20 cellular contexts compared by ENCODE assay signal in the genomic region with DNA sequence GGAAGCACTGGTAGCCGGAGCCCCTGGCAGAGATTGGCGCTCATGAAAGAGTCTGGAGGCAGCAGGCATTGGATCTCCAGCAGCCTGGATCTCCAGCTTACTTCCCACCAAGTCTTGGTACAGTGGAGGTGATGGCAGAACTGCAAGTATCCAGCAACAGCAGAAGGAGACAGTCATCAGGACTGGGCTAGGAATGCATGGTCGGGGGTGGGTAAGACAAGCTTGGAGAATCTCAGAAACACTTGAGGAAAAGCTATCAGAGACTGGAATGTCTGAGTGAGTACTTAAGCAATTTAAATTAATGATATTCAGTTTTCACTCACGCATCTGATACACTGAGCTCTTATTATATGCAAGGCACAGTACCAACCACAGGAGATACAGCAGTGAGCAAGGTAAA. TPM values are rescaled to one million over a fixed set of nuclear protein-coding genes. Genes with fewer than 3 reads are reported as not detected.
DNase-seq lines count a peak whose midpoint lies in the region; ATAC-seq, FAIRE-seq and TF ChIP-seq lines count a peak whose summit lies in the region.
"Had no signal": no experiment of that assay in that cellular context is flagged by ENCODE, and none has a peak within 500 bp of the region (broad histone marks: within the 10 kb centered on the region; RNA-seq: fewer than 3 reads in every experiment).

No MANE protein-coding gene starts in this region.

- no peak overlapping the region for H3K23ac ChIP-seq in mesendoderm (ENCODE audit: low read length)

- H3K36me3 Mint-ChIP-seq in natural killer cell = no peaks in the 10 kb centered on the region
- peaks cover 6% of the 10 kb centered on the region for H3K36me3 Mint-ChIP-seq in natural killer cell treated with Interleukin-12 subunit alpha and Interleukin-12 subunit beta and Interleukin-15 and Interleukin-18, amount 100 ng/mL, for 72 hours
- H3K36me3 Mint-ChIP-seq in astrocyte (ENCODE audit: low read depth, unreplicated experiment) = peaks cover 2% of the 10 kb centered on the region

- no peak for ATAC-seq in natural killer cell
- ATAC-seq in natural killer cell treated with Interleukin-12 subunit alpha and Interleukin-12 subunit beta and Interleukin-15 and Interleukin-18, amount 100 ng/mL, for 72 hours = no peak

- TF ChIP-seq CTCF in natural killer cell (IDR thresholded peaks at IDR 0.05) = no peak
- no peak for TF ChIP-seq CTCF in astrocyte (IDR thresholded peaks at IDR 0.05; ENCODE audit: insufficient read depth, low read depth, low read length)

- H3K4me2 ChIP-seq in astrocyte (ENCODE audit: low read length) (no peak overlapping the region), mesendoderm (ENCODE audit: low read length) (no peak overlapping the region)

- no peaks in the 10 kb centered on the region for H3K79me1 ChIP-seq in mesendoderm (ENCODE audit: low read length)

- no peak overlapping the region for H2AFZ ChIP-seq in astrocyte (ENCODE audit: low read depth, low read length)

- H3K27ac ChIP-seq in astrocyte (ENCODE audit: low read depth, low read length) (no peak overlapping the region), mesendoderm (ENCODE audit: low read depth, low read length) (no peak overlapping the region)

- H3K4me1 ChIP-seq in astrocyte (ENCODE audit: insufficient read depth, low read length) = peaks cover 2% of the 10 kb centered on the region
- H3K4me1 ChIP-seq in mesendoderm (ENCODE audit: control insufficient read depth, low read depth, low read length) = no peaks in the 10 kb centered on the region

- no peak overlapping the region for H3K18ac ChIP-seq in mesendoderm (ENCODE audit: low read length)

- no peak overlapping the region for H2BK120ac ChIP-seq in mesendoderm (ENCODE audit: low read depth, low read length)

- H2BK5ac ChIP-seq in mesendoderm (ENCODE audit: low read length) = no peak overlapping the region

- no peaks in the 10 kb centered on the region for H3K9me3 ChIP-seq in astrocyte (ENCODE audit: insufficient read depth, low read depth, low read length)

- no peaks in the 10 kb centered on the region for H3K27me3 ChIP-seq in astrocyte (ENCODE audit: insufficient read depth, low read length)
- H3K27me3 ChIP-seq in mesendoderm (ENCODE audit: insufficient read depth, low read length, poor library complexity) = no peaks in the 10 kb centered on the region

- H4K8ac ChIP-seq in mesendoderm (ENCODE audit: low read depth, low read length) = no peak overlapping the region

- no CpG with 5 or more reads among the region's 4 CpGs for WGBS in mesendoderm (ENCODE audit: extremely low coverage, insufficient coverage, low lambda C conversion rate)

- H3K27me3 Mint-ChIP-seq in natural killer cell (ENCODE audit: low read depth in 2 of 2) = no peaks in the 10 kb centered on the region
- no peaks in the 10 kb centered on the region for H3K27me3 Mint-ChIP-seq in natural killer cell treated with Interleukin-12 subunit alpha and Interleukin-12 subunit beta and Interleukin-15 and Interleukin-18, amount 100 ng/mL, for 72 hours
- no peaks in the 10 kb centered on the region for H3K27me3 Mint-ChIP-seq in astrocyte (ENCODE audit: low read depth, unreplicated experiment)

- H3K9ac ChIP-seq in astrocyte (ENCODE audit: low read length) (no peak overlapping the region), mesendoderm (ENCODE audit: low read length) (no peak overlapping the region)

- H3K27ac Mint-ChIP-seq in natural killer cell (peak overlapping the region; percentile 21 to 59), astrocyte (ENCODE audit: unreplicated experiment) (peak overlapping the region; percentile 12)
- H3K27ac Mint-ChIP-seq in natural killer cell treated with Interleukin-12 subunit alpha and Interleukin-12 subunit beta and Interleukin-15 and Interleukin-18, amount 100 ng/mL, for 72 hours = no peak overlapping the region
- H3K27ac Mint-ChIP-seq: H9 had no signal

- H3K4me1 Mint-ChIP-seq in natural killer cell (peaks cover 23 to 36% of the 10 kb centered on the region in 2 donors), astrocyte (ENCODE audit: low read depth, unreplicated experiment) (peaks cover 19% of the 10 kb centered on the region)
- H3K4me1 Mint-ChIP-seq in natural killer cell treated with Interleukin-12 subunit alpha and Interleukin-12 subunit beta and Interleukin-15 and Interleukin-18, amount 100 ng/mL, for 72 hours (ENCODE audit: low read depth in 2 of 2) = peaks cover 9 to 20% of the 10 kb centered on the region in 2 donors

- DNase-seq in natural killer cell (no peak), astrocyte (ENCODE audit: low read depth) (peak; percentile 46), mesendoderm (peak; percentile 61), cortex of kidney (lab: John Stamatoyannopoulos, UW) (no peak), KG1 (lab: John Stamatoyannopoulos, UW) (no peak)
- DNase-seq in natural killer cell treated with Interleukin-12 subunit alpha and Interleukin-12 subunit beta and Interleukin-15 and Interleukin-18, amount 100 ng/mL, for 72 hours (ENCODE audit: low spot score) = no peak
- DNase-seq in stimulated activated CD4-positive, alpha-beta T cell treated with anti-CD3 and anti-CD28 coated beads, Interleukin-4, amount 100 ng/mL, for 24 hours = no peak
- DNase-seq: C1 segment of cervical spinal cord, COR-L47, DMS 273 treated with DMSO at 0.1 percent for 48 hours, DND-41, H9, NCI-H1417, NCI-H187, NCI-H345, NCI-H524 treated with DMSO at 0.1 percent for 48 hours, SHP77 had no signal

- H3K36me3 ChIP-seq in astrocyte (ENCODE audit: insufficient read depth, low read length) (no peaks in the 10 kb centered on the region), mesendoderm (ENCODE audit: control insufficient read depth, insufficient read depth, low read length) (no peaks in the 10 kb centered on the region)

- no peak overlapping the region for H4K5ac ChIP-seq in mesendoderm (ENCODE audit: low read length)

- no peak overlapping the region for H3K4ac ChIP-seq in mesendoderm (ENCODE audit: low read depth, low read length)

- H2AK5ac ChIP-seq in mesendoderm (ENCODE audit: low read length) = no peak overlapping the region

- no peak overlapping the region for H3K56ac ChIP-seq in mesendoderm (ENCODE audit: low read length)

- H3K9me3 Mint-ChIP-seq in natural killer cell = no peaks in the 10 kb centered on the region
- H3K9me3 Mint-ChIP-seq in natural killer cell treated with Interleukin-12 subunit alpha and Interleukin-12 subunit beta and Interleukin-15 and Interleukin-18, amount 100 ng/mL, for 72 hours = no peaks in the 10 kb centered on the region
- H3K9me3 Mint-ChIP-seq in astrocyte (ENCODE audit: unreplicated experiment) = no peaks in the 10 kb centered on the region
- H3K9me3 Mint-ChIP-seq: H9 had no signal

- intact Hi-C loops in natural killer cell (cut with micrococcal nuclease) = no loop called here

- no peak overlapping the region for H2BK15ac ChIP-seq in mesendoderm (replicated peaks; ENCODE audit: low read depth)

- H3K4me3 Mint-ChIP-seq in natural killer cell (no peak overlapping the region), astrocyte (ENCODE audit: unreplicated experiment) (no peak overlapping the region)
- H3K4me3 Mint-ChIP-seq in natural killer cell treated with Interleukin-12 subunit alpha and Interleukin-12 subunit beta and Interleukin-15 and Interleukin-18, amount 100 ng/mL, for 72 hours = no peak overlapping the region
- H3K4me3 Mint-ChIP-seq: H9 had no signal

- H3K4me3 ChIP-seq in astrocyte (ENCODE audit: insufficient read depth, low read depth, low read length) = no peak overlapping the region
- no peak overlapping the region for H3K4me3 ChIP-seq in mesendoderm (ENCODE audit: low read length)

- no peak for FAIRE-seq in astrocyte (lab: Jason Lieb, UNC)
- FAIRE-seq: G401.6 had no signal

- no peaks in the 10 kb centered on the region for H3K79me2 ChIP-seq in astrocyte (ENCODE audit: insufficient read depth, low read length)
- H3K79me2 ChIP-seq in mesendoderm (ENCODE audit: control insufficient read depth, insufficient read depth, low read length) = no peaks in the 10 kb centered on the region

- peaks cover 9% of the 10 kb centered on the region for H4K20me1 ChIP-seq in astrocyte (ENCODE audit: insufficient read depth, low read length)

RNA-seq across cellular contexts. Expression of a gene that starts 9.8 kb away (rescaled TPM):
- total RNA-seq in natural killer cell (10 to 100 TPM in 2 of 3 donors, 1 to 10 TPM in 1; 4.1 to 18.5 (median 10.5) TPM), astrocyte (15.6 and 17.0 TPM in 2 replicates)
- 10 to 100 TPM; 14.3 to 20.3 TPM for total RNA-seq in natural killer cell treated with Interleukin-12 subunit alpha and Interleukin-12 subunit beta and Interleukin-15 and Interleukin-18, amount 100 ng/mL, for 72 hours
- 16.0 TPM for polyA plus RNA-seq in mesendoderm (2013, experiment 1 of 2)
- polyA plus RNA-seq in mesendoderm (2013, experiment 2 of 2) = 16.7 TPM

RNA-seq across cellular contexts. Expression of a gene that starts 45.9 kb away (rescaled TPM):
- under 1 TPM; 0.33 to 0.38 (median 0.36) TPM for total RNA-seq in natural killer cell
- total RNA-seq in natural killer cell treated with Interleukin-12 subunit alpha and Interleukin-12 subunit beta and Interleukin-15 and Interleukin-18, amount 100 ng/mL, for 72 hours = under 1 TPM; 0.71 to 0.73 TPM
- total RNA-seq in astrocyte = 1.6 and 2.7 TPM in 2 replicates
- polyA plus RNA-seq in mesendoderm (2013, experiment 1 of 2) = 5.2 TPM
- 5.2 TPM for polyA plus RNA-seq in mesendoderm (2013, experiment 2 of 2)
- total RNA-seq: A172, HT-29 had no signal

RNA-seq across cellular contexts. Expression of a gene that starts 56.4 kb away (rescaled TPM):
- total RNA-seq in natural killer cell = 10 to 100 TPM; 48.3 to 50.2 (median 48.8) TPM
- 10 to 100 TPM; 27.2 TPM for total RNA-seq in natural killer cell treated with Interleukin-12 subunit alpha and Interleukin-12 subunit beta and Interleukin-15 and Interleukin-18, amount 100 ng/mL, for 72 hours
- 18.5 and 20.5 TPM in 2 replicates for total RNA-seq in astrocyte
- 8.5 TPM for polyA plus RNA-seq in mesendoderm (2013, experiment 1 of 2)
- 9.1 TPM for polyA plus RNA-seq in mesendoderm (2013, experiment 2 of 2)

Comparison
In these comparisons a context has a peak if more than half of its experiments do, and no peak if none do; other contexts are left out.
1. H3K27ac Mint-ChIP-seq: peak in natural killer cell (2 of 2) and astrocyte (single experiment); none in natural killer cell treated with Interleukin-12 subunit alpha and Interleukin-12 subunit beta and Interleukin-15 and Interleukin-18, amount 100 ng/mL, for 72 hours (0 of 2).
2. DNase-seq: peak in astrocyte (single experiment) and mesendoderm (single experiment); none in natural killer cell (single experiment), natural killer cell treated with Interleukin-12 subunit alpha and Interleukin-12 subunit beta and Interleukin-15 and Interleukin-18, amount 100 ng/mL, for 72 hours (single experiment), cortex of kidney (single experiment), stimulated activated CD4-positive, alpha-beta T cell treated with anti-CD3 and anti-CD28 coated beads, Interleukin-4, amount 100 ng/mL, for 24 hours (single experiment) and KG1 (single experiment).